In the genomic region with DNA sequence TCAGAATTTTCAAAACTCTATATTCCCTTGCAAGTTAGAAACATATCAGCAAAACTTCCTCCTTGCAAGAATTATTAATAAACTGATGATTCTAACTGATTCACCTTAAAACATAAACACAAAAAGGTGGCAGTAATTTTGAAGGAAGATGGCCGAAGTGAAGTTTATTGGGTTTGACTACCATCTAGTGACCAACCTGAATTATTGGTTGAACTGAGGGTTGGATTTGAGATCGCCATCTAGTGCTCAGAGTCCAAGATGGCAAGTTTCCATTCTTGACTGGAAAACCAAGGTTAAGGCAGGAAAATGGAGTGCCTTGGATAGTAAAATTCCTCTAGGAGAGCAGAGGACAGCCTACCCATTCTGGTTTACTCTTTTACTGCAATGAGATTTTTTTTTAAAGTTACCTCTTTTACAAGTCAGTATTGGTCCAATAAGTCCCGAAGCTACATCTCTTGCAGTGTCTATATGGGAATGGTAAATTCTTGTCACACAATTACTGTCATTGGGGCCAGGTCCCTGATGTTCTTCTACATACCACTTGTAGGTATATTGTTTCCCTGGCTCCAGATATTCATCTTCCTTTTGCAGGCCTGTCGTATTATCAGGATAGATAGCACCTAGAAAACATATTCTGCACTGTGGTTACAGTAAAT, we compare ENCODE assay signal across 8 cellular contexts. TPM values are rescaled to one million over a fixed set of nuclear protein-coding genes. Genes with fewer than 3 reads are reported as not detected.
DNase-seq lines count a peak whose midpoint lies in the region; ATAC-seq and TF ChIP-seq lines count a peak whose summit lies in the region.

No MANE protein-coding gene starts in this region.

- CTCF ChIA-PET in MCF 10A (lab: Yijun Ruan, JAX) = interaction anchor here (0.6 to 6.0 kb wide), 26 partner anchors 11 to 318 kb away, joined by 3 to 181 read pairs (median 4); partner anchors contain the start of gene HPS3

- no peaks in the 10 kb centered on the region for H3K27me3 Mint-ChIP-seq in MCF 10A (ENCODE audit: insufficient read depth, unreplicated experiment)
- no peaks in the 10 kb centered on the region for H3K27me3 Mint-ChIP-seq in stimulated activated memory B cell treated with anti-CD40 and anti-IgM and Interleukin-4, amounts not matched to agents 10 μg/mL and 1 μg/mL and 100 μg/mL, for 72 hours

- peak; percentile 96 for TF ChIP-seq CTCF in 22Rv1 (IDR thresholded peaks at IDR 0.05)
- TF ChIP-seq CTCF in MCF 10A (IDR thresholded peaks at IDR 0.05; ENCODE audit: unreplicated experiment) = peak; percentile 94

- POLR2A ChIA-PET in MCF 10A (lab: Yijun Ruan, JAX) = interaction anchor here (0.7 to 2.3 kb wide), 3 partner anchors 11 to 153 kb away, joined by 3 to 9 read pairs (median 4); partner anchors contain the start of gene HPS3

- no peaks in the 10 kb centered on the region for H3K9me3 Mint-ChIP-seq in MCF 10A (ENCODE audit: unreplicated experiment)
- H3K9me3 Mint-ChIP-seq in stimulated activated memory B cell treated with anti-CD40 and anti-IgM and Interleukin-4, amounts not matched to agents 10 μg/mL and 1 μg/mL and 100 μg/mL, for 72 hours = no peaks in the 10 kb centered on the region

- no peaks in the 10 kb centered on the region for H3K36me3 Mint-ChIP-seq in MCF 10A (ENCODE audit: insufficient read depth, unreplicated experiment)
- H3K36me3 Mint-ChIP-seq in stimulated activated memory B cell treated with anti-CD40 and anti-IgM and Interleukin-4, amounts not matched to agents 10 μg/mL and 1 μg/mL and 100 μg/mL, for 72 hours = no peaks in the 10 kb centered on the region

- peaks cover 15% of the 10 kb centered on the region for H3K4me1 Mint-ChIP-seq in MCF 10A (ENCODE audit: insufficient read depth, unreplicated experiment)
- peaks cover 16% of the 10 kb centered on the region for H3K4me1 Mint-ChIP-seq in stimulated activated memory B cell treated with anti-CD40 and anti-IgM and Interleukin-4, amounts not matched to agents 10 μg/mL and 1 μg/mL and 100 μg/mL, for 72 hours

- peak overlapping the region; percentile 33; the same call in 1 of the 2 replicates for H3K27ac ChIP-seq in 22Rv1

- H3K4me3 Mint-ChIP-seq in MCF 10A (ENCODE audit: unreplicated experiment) = no peak overlapping the region
- no peak overlapping the region for H3K4me3 Mint-ChIP-seq in stimulated activated memory B cell treated with anti-CD40 and anti-IgM and Interleukin-4, amounts not matched to agents 10 μg/mL and 1 μg/mL and 100 μg/mL, for 72 hours

- ATAC-seq in stimulated activated memory B cell treated with anti-CD40 and anti-IgM and Interleukin-4, amounts not matched to agents 10 μg/mL and 1 μg/mL and 100 μg/mL, for 72 hours = peak; percentile 69

- no TSS peak for BruUV-seq in MCF 10A (replicated peaks; lab: Mats Ljungman, UMichigan)

- no peak overlapping the region for H3K27ac Mint-ChIP-seq in MCF 10A (ENCODE audit: low read depth, unreplicated experiment)
- no peak overlapping the region for H3K27ac Mint-ChIP-seq in stimulated activated memory B cell treated with anti-CD40 and anti-IgM and Interleukin-4, amounts not matched to agents 10 μg/mL and 1 μg/mL and 100 μg/mL, for 72 hours

- intact Hi-C loops in MCF 10A (cut with micrococcal nuclease) = loop anchor here (1.0 to 2.0 kb wide), 6 partner anchors 61 to 318 kb away; partner anchors contain the start of gene HPS3

- in situ Hi-C loops in G401 (cut with HindIII; ENCODE audit: low sequenced_read_pairs) = no loop called here
- in situ Hi-C loops in KBM-7 (cut with MboI; ENCODE audit: low pct_unique_long_range_greater_than_20kb, low sequenced_read_pairs) = loop anchor here (10.0 to 25.0 kb wide), 2 partner anchors 158 to 311 kb away; no protein-coding TSS in a partner anchor

- peak; percentile 84 for DNase-seq in G401 (ENCODE audit: low spot score)
- peak; percentile 92 for DNase-seq in H4 (ENCODE audit: low spot score)
- peak; percentile 76 for DNase-seq in KBM-7
- peak; percentile 88 for DNase-seq in NOMO-1 treated with DMSO at 0.1 percent for 48 hours (lab: John Stamatoyannopoulos, UW; ENCODE audit: unreplicated experiment)
- peak; percentile 88 for DNase-seq in MCF 10A (ENCODE audit: unreplicated experiment)
- peak; percentile 88 for DNase-seq in inferior parietal cortex (ENCODE audit: extremely low spot score)

RNA-seq across cellular contexts. Expression of gene CP, which starts 51.6 kb away (rescaled TPM):
- total RNA-seq in G401 (2014; rRNA removed; shearing (Covaris generic)) = 93.2 and 119 TPM in 2 replicates
- 2.6 and 3.4 TPM in 2 replicates for total RNA-seq in H4 (2014; rRNA removed; shearing (Covaris generic))
- 0.37 TPM in 1 of 2 replicates, not detected in the other for total RNA-seq in MCF 10A (2022)

Comparison
In these comparisons a context has a peak if more than half of its experiments do, and no peak if none do; other contexts are left out.
1. Peak in every context shown above with its lines: DNase-seq, ATAC-seq and H3K27ac ChIP-seq.
2. RNA of gene CP, which starts 51.6 kb away (total RNA-seq): 93.2 to 119 TPM in G401; 2.6 to 3.4 TPM in H4 and 0.37 TPM in MCF 10A; every median in the first group is over 10 times any median in the second.